9 cellular contexts compared by ENCODE assay signal in genomic region chr18:76518543-76519155, GRCh38. TPM values are rescaled to one million over a fixed set of nuclear protein-coding genes. Genes with fewer than 3 reads are reported as not detected.
DNase-seq lines count a peak whose midpoint lies in the region; ATAC-seq and TF ChIP-seq lines count a peak whose summit lies in the region.
"Had no signal": no experiment of that assay in that cellular context is flagged by ENCODE, and none has a peak within 500 bp of the region (broad histone marks: within the 10 kb centered on the region; RNA-seq: fewer than 3 reads in every experiment).

No MANE protein-coding gene starts in this region.

- H3K4me1 Mint-ChIP-seq in memory B cell, result peaks cover 7% of the 10 kb centered on the region

- 14% methylated on average over 23 of the region's 23 CpGs for WGBS in urinary bladder

- H3K27me3 Mint-ChIP-seq in memory B cell, result peaks cover 6% of the 10 kb centered on the region

- H3K27ac ChIP-seq in coronary artery, result peak overlapping the region in 1 of 2 donors; percentile 15
- peak overlapping the region; percentile 81 for H3K27ac ChIP-seq in urinary bladder (ENCODE audit: low read depth)

- no peak overlapping the region for H3K27ac Mint-ChIP-seq in memory B cell

- H3K4me1 ChIP-seq in urinary bladder (ENCODE audit: insufficient read depth), result peaks cover 2% of the 10 kb centered on the region

- H3K4me3 Mint-ChIP-seq in memory B cell, result peak overlapping the region; percentile 64

- H3K36me3 ChIP-seq in urinary bladder (ENCODE audit: insufficient read depth), result no peaks in the 10 kb centered on the region
- H3K36me3 ChIP-seq: HAP-1 had no signal

- H3K9me3 Mint-ChIP-seq in memory B cell, result no peaks in the 10 kb centered on the region

- ATAC-seq in memory B cell (ENCODE audit: low read depth) (no peak), esophagus mucosa (no peak), GM19452 (IDR thresholded peaks at IDR 0.05; ENCODE audit: unreplicated experiment) (no peak), GM18870 (IDR thresholded peaks at IDR 0.05; ENCODE audit: unreplicated experiment) (no peak)

- DNase-seq in COLO668 (lab: John Stamatoyannopoulos, UW; ENCODE audit: unreplicated experiment) (peak; percentile 73), MV-4-11 (lab: John Stamatoyannopoulos, UW) (peak; percentile 7), coronary artery (ENCODE audit: low spot score) (no peak), memory B cell (ENCODE audit: low spot score in 2 of 2) (no peak)

- no peak for TF ChIP-seq CTCF in coronary artery (IDR thresholded peaks at IDR 0.05)

- no peaks in the 10 kb centered on the region for H3K36me3 Mint-ChIP-seq in memory B cell

- H3K4me3 ChIP-seq in coronary artery (peak overlapping the region; percentile 61), urinary bladder (ENCODE audit: low read depth, low read length) (peak overlapping the region; percentile 30)
- H3K4me3 ChIP-seq: HAP-1 had no signal

RNA-seq across cellular contexts. Expression of gene ZNF516, which starts 23.6 kb away (rescaled TPM):
- total RNA-seq in urinary bladder (30.5 TPM), esophagus mucosa (19.3 TPM)
- 16.1 TPM for polyA plus RNA-seq in urinary bladder

Comparison
In these comparisons a context has a peak if more than half of its experiments do, and no peak if none do; other contexts are left out.
1. DNase-seq: peak in COLO668 (single experiment) and MV-4-11 (single experiment); none in coronary artery (single experiment) and memory B cell (0 of 2).